In the genomic region with DNA sequence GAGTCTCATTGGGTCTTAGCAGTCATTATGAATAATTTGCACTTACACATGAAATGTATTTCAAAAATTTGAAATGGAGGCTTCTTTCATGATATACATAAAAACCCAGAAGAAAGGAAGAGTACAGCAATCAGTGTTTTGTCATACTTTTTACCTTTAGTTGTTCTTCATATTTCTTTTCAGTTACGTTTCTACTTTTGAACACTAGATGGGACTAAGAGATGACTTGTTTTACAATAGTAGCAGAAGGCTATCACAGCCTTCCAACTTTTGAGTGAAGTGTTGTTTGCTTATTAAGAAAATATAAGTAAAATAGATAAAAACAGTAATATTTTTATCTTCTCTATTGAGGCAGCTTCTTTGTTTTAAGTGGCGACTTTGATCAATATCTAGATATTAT, we compare ENCODE assay signal across 1 cellular context.
TF ChIP-seq lines count a peak whose summit lies in the region.

No MANE protein-coding gene starts in this region.

TF ChIP-seq in WTC11, 78 proteins besides CTCF, POLR2A, EP300 and RAD21 (continued from another document):
- no peak for TF ChIP-seq FOXP4 (CRISPR knock-in tag; IDR thresholded peaks at IDR 0.05)
- no peak for TF ChIP-seq ESRRA (CRISPR knock-in tag; IDR thresholded peaks at IDR 0.05; ENCODE audit: borderline replicate concordance)
- TF ChIP-seq, protein P1, sequence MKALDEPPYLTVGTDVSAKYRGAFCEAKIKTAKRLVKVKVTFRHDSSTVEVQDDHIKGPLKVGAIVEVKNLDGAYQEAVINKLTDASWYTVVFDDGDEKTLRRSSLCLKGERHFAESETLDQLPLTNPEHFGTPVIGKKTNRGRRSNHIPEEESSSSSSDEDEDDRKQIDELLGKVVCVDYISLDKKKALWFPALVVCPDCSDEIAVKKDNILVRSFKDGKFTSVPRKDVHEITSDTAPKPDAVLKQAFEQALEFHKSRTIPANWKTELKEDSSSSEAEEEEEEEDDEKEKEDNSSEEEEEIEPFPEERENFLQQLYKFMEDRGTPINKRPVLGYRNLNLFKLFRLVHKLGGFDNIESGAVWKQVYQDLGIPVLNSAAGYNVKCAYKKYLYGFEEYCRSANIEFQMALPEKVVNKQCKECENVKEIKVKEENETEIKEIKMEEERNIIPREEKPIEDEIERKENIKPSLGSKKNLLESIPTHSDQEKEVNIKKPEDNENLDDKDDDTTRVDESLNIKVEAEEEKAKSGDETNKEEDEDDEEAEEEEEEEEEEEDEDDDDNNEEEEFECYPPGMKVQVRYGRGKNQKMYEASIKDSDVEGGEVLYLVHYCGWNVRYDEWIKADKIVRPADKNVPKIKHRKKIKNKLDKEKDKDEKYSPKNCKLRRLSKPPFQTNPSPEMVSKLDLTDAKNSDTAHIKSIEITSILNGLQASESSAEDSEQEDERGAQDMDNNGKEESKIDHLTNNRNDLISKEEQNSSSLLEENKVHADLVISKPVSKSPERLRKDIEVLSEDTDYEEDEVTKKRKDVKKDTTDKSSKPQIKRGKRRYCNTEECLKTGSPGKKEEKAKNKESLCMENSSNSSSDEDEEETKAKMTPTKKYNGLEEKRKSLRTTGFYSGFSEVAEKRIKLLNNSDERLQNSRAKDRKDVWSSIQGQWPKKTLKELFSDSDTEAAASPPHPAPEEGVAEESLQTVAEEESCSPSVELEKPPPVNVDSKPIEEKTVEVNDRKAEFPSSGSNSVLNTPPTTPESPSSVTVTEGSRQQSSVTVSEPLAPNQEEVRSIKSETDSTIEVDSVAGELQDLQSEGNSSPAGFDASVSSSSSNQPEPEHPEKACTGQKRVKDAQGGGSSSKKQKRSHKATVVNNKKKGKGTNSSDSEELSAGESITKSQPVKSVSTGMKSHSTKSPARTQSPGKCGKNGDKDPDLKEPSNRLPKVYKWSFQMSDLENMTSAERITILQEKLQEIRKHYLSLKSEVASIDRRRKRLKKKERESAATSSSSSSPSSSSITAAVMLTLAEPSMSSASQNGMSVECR (CRISPR knock-in tag; IDR thresholded peaks at IDR 0.05; ENCODE audit: borderline replicate concordance) = no peak
- no peak for TF ChIP-seq FOXJ3 (CRISPR knock-in tag; IDR thresholded peaks at IDR 0.05; ENCODE audit: borderline replicate concordance)
- no peak for TF ChIP-seq MXD4 (CRISPR knock-in tag; IDR thresholded peaks at IDR 0.05; ENCODE audit: borderline replicate concordance)
- TF ChIP-seq, protein P2, sequence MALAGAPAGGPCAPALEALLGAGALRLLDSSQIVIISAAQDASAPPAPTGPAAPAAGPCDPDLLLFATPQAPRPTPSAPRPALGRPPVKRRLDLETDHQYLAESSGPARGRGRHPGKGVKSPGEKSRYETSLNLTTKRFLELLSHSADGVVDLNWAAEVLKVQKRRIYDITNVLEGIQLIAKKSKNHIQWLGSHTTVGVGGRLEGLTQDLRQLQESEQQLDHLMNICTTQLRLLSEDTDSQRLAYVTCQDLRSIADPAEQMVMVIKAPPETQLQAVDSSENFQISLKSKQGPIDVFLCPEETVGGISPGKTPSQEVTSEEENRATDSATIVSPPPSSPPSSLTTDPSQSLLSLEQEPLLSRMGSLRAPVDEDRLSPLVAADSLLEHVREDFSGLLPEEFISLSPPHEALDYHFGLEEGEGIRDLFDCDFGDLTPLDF (CRISPR knock-in tag; IDR thresholded peaks at IDR 0.05) = no peak
- TF ChIP-seq, protein P3, sequence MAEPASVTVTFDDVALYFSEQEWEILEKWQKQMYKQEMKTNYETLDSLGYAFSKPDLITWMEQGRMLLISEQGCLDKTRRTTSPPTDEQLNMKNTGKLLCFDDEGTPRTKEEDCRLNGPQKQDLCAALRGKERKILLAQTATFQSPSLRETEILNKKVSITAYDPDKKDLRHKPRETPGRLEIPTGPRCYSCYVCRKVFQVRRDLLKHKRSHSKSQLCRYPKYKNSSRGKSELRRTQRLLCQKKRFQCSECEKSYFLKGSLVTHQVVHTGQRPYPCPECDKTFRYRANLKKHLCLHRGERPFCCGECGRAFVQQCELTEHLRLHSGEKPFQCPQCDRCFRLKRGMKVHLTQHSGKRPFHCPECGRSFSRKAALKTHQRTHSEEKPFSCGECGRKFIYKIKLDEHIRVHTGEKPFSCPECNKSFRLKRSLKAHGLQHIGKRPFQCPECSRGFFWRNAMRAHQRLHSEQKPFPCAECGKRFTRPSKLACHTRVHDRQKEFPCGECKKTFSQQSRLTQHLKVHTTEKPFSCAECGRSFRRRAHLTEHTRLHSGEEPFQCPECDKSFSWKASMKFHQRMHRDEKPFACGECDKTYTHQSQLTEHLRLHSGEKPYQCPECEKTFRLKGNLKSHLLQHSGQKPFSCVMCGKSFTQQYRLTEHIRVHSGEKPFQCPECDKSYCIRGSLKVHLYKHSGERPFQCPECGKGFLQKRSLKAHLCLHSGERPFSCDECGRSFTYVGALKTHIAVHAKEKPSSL (CRISPR knock-in tag; conservative IDR thresholded peaks at IDR 0.05) = no peak
